8 cellular contexts compared by ENCODE assay signal in genomic region chr20:31595654-31596411, GRCh38. TPM values are rescaled to one million over a fixed set of nuclear protein-coding genes. Genes with fewer than 3 reads are reported as not detected.
DNase-seq lines count a peak whose midpoint lies in the region; ATAC-seq and TF ChIP-seq lines count a peak whose summit lies in the region.

No MANE protein-coding gene starts in this region.

- TF ChIP-seq CTCF in AG09309 (IDR thresholded peaks at IDR 0.05; ENCODE audit: control insufficient read depth, insufficient read depth, low read depth, low read length, missing control alignments) = no peak
- TF ChIP-seq CTCF in endodermal cell (conservative IDR thresholded peaks at IDR 0.05) = no peak
- no peak for TF ChIP-seq CTCF in mucosa of descending colon (IDR thresholded peaks at IDR 0.05)

- ATAC-seq in mucosa of descending colon (peak; percentile 62), GM19395 (IDR thresholded peaks at IDR 0.05; ENCODE audit: unreplicated experiment) (no peak)

- 57 to 80% methylated on average over 11 to 15 of the region's 15 CpGs for WGBS in endodermal cell (ENCODE audit: insufficient coverage in 1 of 2, insufficient read length in 1 of 2), 2 experiments

- H3K4me1 Mint-ChIP-seq in endodermal cell = peaks cover 29% of the 10 kb centered on the region

- peak overlapping the region; percentile 87 for H3K27ac Mint-ChIP-seq in endodermal cell

- H3K9me3 Mint-ChIP-seq in endodermal cell = no peaks in the 10 kb centered on the region

- no peak overlapping the region for H3K4me3 ChIP-seq in AG09309 (ENCODE audit: control insufficient read depth, low read depth, low read length)
- no peak overlapping the region for H3K4me3 ChIP-seq in endodermal cell (ENCODE audit: low read length)
- no peak overlapping the region for H3K4me3 ChIP-seq in mucosa of descending colon

- DNase-seq in AG09309 (ENCODE audit: low read depth) (peak; percentile 95), NCI-H226 (peak; percentile 18), endodermal cell (peak; percentile 85), mucosa of descending colon (peak; percentile 88 to 90 (median 89)), 8988T (no peak), NAMALWA (ENCODE audit: low spot score) (no peak), NCI-H146 treated with DMSO at 0.1 percent for 48 hours (lab: John Stamatoyannopoulos, UW; ENCODE audit: unreplicated experiment) (no peak)

- H3K27ac ChIP-seq in endodermal cell (ENCODE audit: low read depth, low read length) = peak overlapping the region; percentile 78

- no peaks in the 10 kb centered on the region for H3K27me3 ChIP-seq in endodermal cell (ENCODE audit: control insufficient read depth, insufficient read depth, low read length, poor library complexity, severe bottlenecking)

- no peak overlapping the region for H3K9ac ChIP-seq in endodermal cell (ENCODE audit: extremely low read depth, low read length, poor library complexity, severe bottlenecking)

- intact Hi-C loops in mucosa of descending colon (cut with DNase I, micrococcal nuclease) = no loop called here

- no peak overlapping the region for H3K4me3 Mint-ChIP-seq in endodermal cell

- no peaks in the 10 kb centered on the region for H3K36me3 Mint-ChIP-seq in endodermal cell (ENCODE audit: low read depth)

- H3K36me3 ChIP-seq in endodermal cell (ENCODE audit: control insufficient read depth, insufficient read depth, low read length) (no peaks in the 10 kb centered on the region), mucosa of descending colon (ENCODE audit: low read depth) (no peaks in the 10 kb centered on the region)

- no peaks in the 10 kb centered on the region for H3K9me3 ChIP-seq in endodermal cell (ENCODE audit: control insufficient read depth, low read length)
- no peaks in the 10 kb centered on the region for H3K9me3 ChIP-seq in mucosa of descending colon

- H3K27me3 Mint-ChIP-seq in endodermal cell (ENCODE audit: insufficient read depth) = no peaks in the 10 kb centered on the region

- H3K4me1 ChIP-seq in endodermal cell (ENCODE audit: control insufficient read depth, insufficient read depth, low read length) (peaks cover 4% of the 10 kb centered on the region), mucosa of descending colon (ENCODE audit: low read depth) (peaks cover 31% of the 10 kb centered on the region)

RNA-seq across cellular contexts. Expression of gene ID1, which starts 9.3 kb away (rescaled TPM):
- 100 to 1,000 TPM; 380 to 447 TPM for total RNA-seq in endodermal cell
- 223 TPM for polyA plus RNA-seq in endodermal cell (2013, experiment 1 of 2)
- polyA plus RNA-seq in endodermal cell (2013, experiment 2 of 2) = 194 TPM
- total RNA-seq in mucosa of descending colon = 100 to 1,000 TPM; 172 to 414 (median 201) TPM

RNA-seq across cellular contexts. Expression of gene COX4I2, which starts 41.9 kb away (rescaled TPM):
- total RNA-seq in endodermal cell (not detected), mucosa of descending colon (under 1 TPM; 0.63 to 0.90 (median 0.76) TPM)
- not detected for polyA plus RNA-seq in endodermal cell (2013, experiment 1 of 2)
- not detected for polyA plus RNA-seq in endodermal cell (2013, experiment 2 of 2)

Comparison
In these comparisons a context has a peak if more than half of its experiments do, and no peak if none do; other contexts are left out.
1. DNase-seq: peak in AG09309 (single experiment), NCI-H226 (single experiment), endodermal cell (single experiment) and mucosa of descending colon (3 of 3); none in 8988T (single experiment), NAMALWA (single experiment) and NCI-H146 treated with DMSO at 0.1 percent for 48 hours (single experiment).